In the genomic region with DNA sequence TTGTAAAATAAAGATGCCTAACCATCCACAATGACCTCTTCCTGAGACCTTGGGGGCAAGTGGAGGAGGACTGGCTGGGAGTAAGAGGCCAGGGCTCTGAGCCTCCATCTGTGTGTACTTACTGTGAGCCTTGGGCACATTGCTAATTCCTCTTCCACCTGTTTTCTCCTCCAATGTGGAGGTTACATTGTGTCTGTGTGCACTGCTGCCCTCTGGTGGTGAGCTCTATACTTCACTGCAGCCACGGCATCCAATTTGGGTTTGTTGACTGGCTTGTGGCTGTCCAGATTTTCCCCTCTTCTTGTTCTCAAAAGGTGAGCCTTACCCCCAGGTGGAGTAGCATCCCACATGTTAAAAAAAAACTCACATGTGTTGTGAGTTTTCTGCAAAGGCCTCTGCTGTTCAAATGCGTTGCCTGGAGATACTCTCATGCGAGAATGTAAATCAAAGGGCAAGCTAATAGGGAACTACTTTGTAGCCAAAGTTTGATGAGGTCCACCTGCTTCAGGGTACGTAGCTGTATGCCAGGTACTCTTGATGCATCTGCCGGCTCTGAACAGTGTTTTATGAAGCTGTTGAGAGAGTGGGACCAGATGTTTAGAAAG, we compare ENCODE assay signal across 8 cellular contexts.
DNase-seq lines count a peak whose midpoint lies in the region; ATAC-seq and TF ChIP-seq lines count a peak whose summit lies in the region.

No MANE protein-coding gene starts in this region.

- no peaks in the 10 kb centered on the region for H3K36me3 ChIP-seq in OCI-LY7 (ENCODE audit: insufficient read depth, low read length)
- no peaks in the 10 kb centered on the region for H3K36me3 ChIP-seq in fibroblast of lung (ENCODE audit: control insufficient read depth, insufficient read depth, low read length)
- no peaks in the 10 kb centered on the region for H3K36me3 ChIP-seq in neural cell (ENCODE audit: insufficient read depth, low read length)

- H3F3A ChIP-seq in neural cell (ENCODE audit: insufficient read depth, low read length, poor library complexity, severe bottlenecking) = no peaks in the 10 kb centered on the region

- peak; percentile 83 for TF ChIP-seq CTCF in CD4-positive, alpha-beta T cell (IDR thresholded peaks at IDR 0.05)
- TF ChIP-seq CTCF in OCI-LY7 (conservative IDR thresholded peaks at IDR 0.05; ENCODE audit: low read length) (peak; percentile 91), fibroblast of lung (conservative IDR thresholded peaks at IDR 0.05 in 1 of 2, IDR thresholded peaks at IDR 0.05 in 1 of 2; ENCODE audit: low read depth in 1 of 2, low read length in 2 of 2) (peak; percentile 91), neural cell (IDR thresholded peaks at IDR 0.05; ENCODE audit: poor library complexity, severe bottlenecking) (peak; percentile 88)

- H3K9ac ChIP-seq in fibroblast of lung (ENCODE audit: insufficient read depth, low read length) = no peak overlapping the region
- no peak overlapping the region for H3K9ac ChIP-seq in neural cell (ENCODE audit: low read length)

- H3K36me3 Mint-ChIP-seq in CD4-positive, alpha-beta T cell (ENCODE audit: low read depth) = no peaks in the 10 kb centered on the region
- H3K36me3 Mint-ChIP-seq in activated T-cell treated with anti-CD3 and anti-CD28 coated beads, Interleukin-2, amount 50 U/mL, for 24 hours (ENCODE audit: low read depth) = no peaks in the 10 kb centered on the region

- H3K27me3 ChIP-seq in CD4-positive, alpha-beta T cell (ENCODE audit: control insufficient read depth, insufficient read depth, low read length) = peaks cover 5% of the 10 kb centered on the region
- peaks cover 2% of the 10 kb centered on the region for H3K27me3 ChIP-seq in fibroblast of lung (ENCODE audit: control insufficient read depth, insufficient read depth, low read length)
- H3K27me3 ChIP-seq in neural cell (ENCODE audit: insufficient read depth, low read depth, low read length) = no peaks in the 10 kb centered on the region

- H3K9me3 Mint-ChIP-seq in CD4-positive, alpha-beta T cell = no peaks in the 10 kb centered on the region
- no peaks in the 10 kb centered on the region for H3K9me3 Mint-ChIP-seq in activated T-cell treated with anti-CD3 and anti-CD28 coated beads, Interleukin-2, amount 50 U/mL, for 24 hours

- no peaks in the 10 kb centered on the region for H3K4me1 Mint-ChIP-seq in CD4-positive, alpha-beta T cell (ENCODE audit: low read depth)
- no peaks in the 10 kb centered on the region for H3K4me1 Mint-ChIP-seq in activated T-cell treated with anti-CD3 and anti-CD28 coated beads, Interleukin-2, amount 50 U/mL, for 24 hours (ENCODE audit: low read depth)

- no peak overlapping the region for H3K4me3 Mint-ChIP-seq in CD4-positive, alpha-beta T cell
- no peak overlapping the region for H3K4me3 Mint-ChIP-seq in activated T-cell treated with anti-CD3 and anti-CD28 coated beads, Interleukin-2, amount 50 U/mL, for 24 hours

- TF ChIP-seq RAD21 in neural cell (conservative IDR thresholded peaks at IDR 0.05) = peak; percentile 84

- peak; percentile 45 to 75 (median 60) for DNase-seq in CD4-positive, alpha-beta T cell
- peak; percentile 42 for DNase-seq in HS-27A (ENCODE audit: low read depth)
- DNase-seq in OCI-LY7 (ENCODE audit: low spot score) = peak; percentile 66
- peak; percentile 79 for DNase-seq in activated T-cell treated with anti-CD3 and anti-CD28 coated beads, Interleukin-2, amount 50 U/mL, for 24 hours
- DNase-seq in fibroblast of lung (ENCODE audit: low read depth in 2 of 2) = peak; percentile 21 to 63
- DNase-seq in stimulated activated naive CD8-positive, alpha-beta T cell treated with anti-CD3 and anti-CD28 coated beads, Interleukin-15, Interleukin-2, amounts not matched to agents 100 U/mL and 50 U/mL, for 24 hours = peak; percentile 74

- TF ChIP-seq EP300 in neural cell (conservative IDR thresholded peaks at IDR 0.05; ENCODE audit: poor library complexity, severe bottlenecking) = no peak

- no peaks in the 10 kb centered on the region for H3K79me2 ChIP-seq in OCI-LY7 (ENCODE audit: insufficient read depth, low read depth, low read length)
- H3K79me2 ChIP-seq in fibroblast of lung (ENCODE audit: control insufficient read depth, insufficient read depth, low read length) = no peaks in the 10 kb centered on the region
- H3K79me2 ChIP-seq in neural cell (replicated peaks; ENCODE audit: insufficient read depth, low read length) = no peaks in the 10 kb centered on the region

- H4K20me1 ChIP-seq in OCI-LY7 (ENCODE audit: insufficient read depth, low read length) (no peaks in the 10 kb centered on the region), fibroblast of lung (ENCODE audit: control insufficient read depth, extremely low read depth, insufficient read depth, low read length) (no peaks in the 10 kb centered on the region), neural cell (ENCODE audit: insufficient read depth) (no peaks in the 10 kb centered on the region)

- intact Hi-C loops in CD4-positive, alpha-beta T cell (cut with DNase I, micrococcal nuclease) = loop anchor here (1.0 to 5.0 kb wide), 5 partner anchors 182 to 516 kb away; partner anchors contain the start of gene RHOB (in 1 of the 2)
- intact Hi-C loops in OCI-LY7 (cut with micrococcal nuclease; ENCODE audit: unreplicated experiment) = loop anchor here (1.0 to 5.0 kb wide), 3 partner anchors 182 to 302 kb away; no protein-coding TSS in a partner anchor

- no peaks in the 10 kb centered on the region for H3K4me1 ChIP-seq in OCI-LY7 (ENCODE audit: insufficient read depth, low read length, poor library complexity, severe bottlenecking)
- H3K4me1 ChIP-seq in fibroblast of lung (ENCODE audit: control insufficient read depth, extremely low read depth, insufficient read depth, low read length) = no peaks in the 10 kb centered on the region

- H3K4me3 ChIP-seq in OCI-LY7 (ENCODE audit: low read depth, low read length, poor library complexity, severe bottlenecking) (no peak overlapping the region), fibroblast of lung (replicated peaks in 1 of 4; ENCODE audit: control extremely low read depth in 1 of 4, insufficient read depth in 1 of 4, low read depth in 3 of 4, low read length in 4 of 4) (no peak overlapping the region), neural cell (ENCODE audit: low read length) (no peak overlapping the region)

- CTCF ChIA-PET in CD4-positive, alpha-beta T cell (lab: Charles Lee) = interaction anchor here (0.6 to 4.6 kb wide), 9 partner anchors 11 to 516 kb away, joined by 3 to 40 read pairs (median 3); partner anchors contain the start of genes GDF7, HS1BP3 and RHOB
- CTCF ChIA-PET in OCI-LY7 (lab: Charles Lee; ENCODE audit: unreplicated experiment) = interaction anchor here (0.7 to 3.2 kb wide), 4 partner anchors 286 to 311 kb away, joined by 3 to 23 read pairs (median 3); no protein-coding TSS in a partner anchor

- H2AFZ ChIP-seq in OCI-LY7 (ENCODE audit: low read length) (no peak overlapping the region), fibroblast of lung (ENCODE audit: low read length) (no peak overlapping the region), neural cell (ENCODE audit: low read depth, low read length) (no peak overlapping the region)

- peak; percentile 58 for ATAC-seq in CD4-positive, alpha-beta T cell (ENCODE audit: poor library complexity)
- ATAC-seq in GM19395 (IDR thresholded peaks at IDR 0.05; ENCODE audit: unreplicated experiment) = peak; percentile 89
- ATAC-seq in stimulated activated naive CD8-positive, alpha-beta T cell treated with anti-CD3 and anti-CD28 coated beads, Interleukin-15, Interleukin-2, amounts not matched to agents 100 U/mL and 50 U/mL, for 24 hours = no peak

- H3K9me2 ChIP-seq in OCI-LY7 (ENCODE audit: insufficient read depth, low read length) (no peaks in the 10 kb centered on the region), neural cell (ENCODE audit: insufficient read depth, low read length) (no peaks in the 10 kb centered on the region)

- H3K27ac ChIP-seq in CD4-positive, alpha-beta T cell (ENCODE audit: low read depth, low read length) = no peak overlapping the region
- H3K27ac ChIP-seq in OCI-LY7 (ENCODE audit: low read depth, low read length, poor library complexity, severe bottlenecking) (no peak overlapping the region), fibroblast of lung (ENCODE audit: insufficient read depth, low read length) (no peak overlapping the region), neural cell (ENCODE audit: low read length) (no peak overlapping the region)

- no TSS peak for BruUV-seq in OCI-LY7 (replicated peaks; lab: Mats Ljungman, UMichigan)

- H3K27ac Mint-ChIP-seq in CD4-positive, alpha-beta T cell = no peak overlapping the region
- H3K27ac Mint-ChIP-seq in activated T-cell treated with anti-CD3 and anti-CD28 coated beads, Interleukin-2, amount 50 U/mL, for 24 hours = no peak overlapping the region

- H3K27me3 Mint-ChIP-seq in CD4-positive, alpha-beta T cell = peaks cover 55% of the 10 kb centered on the region
- peaks cover 22% of the 10 kb centered on the region for H3K27me3 Mint-ChIP-seq in activated T-cell treated with anti-CD3 and anti-CD28 coated beads, Interleukin-2, amount 50 U/mL, for 24 hours

- POLR2A ChIA-PET in CD4-positive, alpha-beta T cell (lab: Charles Lee) = interaction anchor here (1.7 kb wide), 1 partner anchor 302 kb away, joined by 11 read pairs; no protein-coding TSS in a partner anchor
- POLR2A ChIA-PET in OCI-LY7 (lab: Charles Lee) = interaction anchor here (0.7 to 2.6 kb wide), 4 partner anchors 8 to 301 kb away, joined by 3 to 7 read pairs (median 4); no protein-coding TSS in a partner anchor

- no peak overlapping the region for H3K4me2 ChIP-seq in OCI-LY7 (ENCODE audit: low read length)
- H3K4me2 ChIP-seq in fibroblast of lung (ENCODE audit: extremely low read depth, insufficient read depth, low read length) = no peak overlapping the region
- no peak overlapping the region for H3K4me2 ChIP-seq in neural cell (ENCODE audit: low read length)

- H3K9me3 ChIP-seq in CD4-positive, alpha-beta T cell (ENCODE audit: control insufficient read depth, low read length) = no peaks in the 10 kb centered on the region
- no peaks in the 10 kb centered on the region for H3K9me3 ChIP-seq in OCI-LY7 (ENCODE audit: low read length)
- H3K9me3 ChIP-seq in fibroblast of lung (ENCODE audit: control insufficient read depth, insufficient read depth, low read depth, low read length) = no peaks in the 10 kb centered on the region
- no peaks in the 10 kb centered on the region for H3K9me3 ChIP-seq in neural cell (ENCODE audit: low read length)

TF ChIP-seq in neural cell, 6 proteins besides CTCF, POLR2A, EP300 and RAD21 (continues in another document):
- peak; percentile 13 for TF ChIP-seq MXI1 (conservative IDR thresholded peaks at IDR 0.05; ENCODE audit: poor library complexity, severe bottlenecking)
- TF ChIP-seq SMC3 (conservative IDR thresholded peaks at IDR 0.05; ENCODE audit: poor library complexity) = peak; percentile 94
- TF ChIP-seq POLR2AphosphoS5 (IDR thresholded peaks at IDR 0.05) = no peak
- no peak for TF ChIP-seq EZH2 (IDR thresholded peaks at IDR 0.05; ENCODE audit: borderline replicate concordance, insufficient read depth, low read length, poor library complexity, severe bottlenecking)
